In genomic region chr1:62707746-62708123, GRCh38 we compare ENCODE assay signal across 20 cellular contexts. TPM values are rescaled to one million over a fixed set of nuclear protein-coding genes. Genes with fewer than 3 reads are reported as not detected.
DNase-seq lines count a peak whose midpoint lies in the region; ATAC-seq, FAIRE-seq and TF ChIP-seq lines count a peak whose summit lies in the region.
"Had no signal": no experiment of that assay in that cellular context is flagged by ENCODE, and none has a peak within 500 bp of the region (broad histone marks: within the 10 kb centered on the region; RNA-seq: fewer than 3 reads in every experiment).

No MANE protein-coding gene starts in this region.

- H3K36me3 ChIP-seq in HepG2 (replicated peaks in 1 of 2; ENCODE audit: control insufficient read depth in 1 of 2, insufficient read depth in 2 of 2, low read length in 2 of 2) (peaks cover 3 to 11% of the 10 kb centered on the region in 2 experiments; a peak in 4 of 5 replicates), right lobe of liver (no peaks in the 10 kb centered on the region), pancreas (no peaks in the 10 kb centered on the region)
- H3K36me3 ChIP-seq: BLaER1, HAP-1 had no signal

- H3K4me2 ChIP-seq in HepG2 (ENCODE audit: low read depth, low read length) = no peak overlapping the region
- H3K4me2 ChIP-seq: BLaER1 had no signal

- H3K9me3 Mint-ChIP-seq in type B pancreatic cell = no peaks in the 10 kb centered on the region

- no peak overlapping the region for H3K4me3 Mint-ChIP-seq in type B pancreatic cell
- H3K4me3 Mint-ChIP-seq: CD4-positive, CD25-positive, alpha-beta regulatory T cell had no signal

- H3K36me3 Mint-ChIP-seq in type B pancreatic cell = peaks cover 4% of the 10 kb centered on the region
- H3K36me3 Mint-ChIP-seq: CD4-positive, CD25-positive, alpha-beta regulatory T cell had no signal

- TSS peak; percentile 32 for BruUV-seq in HepG2 (replicated peaks; lab: Mats Ljungman, UMichigan)

- CTCF ChIA-PET in HepG2 (lab: Yijun Ruan, JAX; ENCODE audit: low intra/inter-chr PET ratio, low total read pairs) = no interaction called here

- no peak overlapping the region for H2AFZ ChIP-seq in HepG2 (ENCODE audit: low read length)

- H3K4me1 ChIP-seq in HepG2 (ENCODE audit: insufficient read depth, low read length) (0 out of 2 replicates have a peak, but pooled peaks cover 12% of the 10 kb centered on the region), right lobe of liver (no peaks in the 10 kb centered on the region), pancreas (peaks cover 10 to 16% (median 11%) of the 10 kb centered on the region in 3 donors)
- H3K4me1 ChIP-seq: BLaER1, HAP-1 had no signal

- H3K9me3 ChIP-seq in HepG2 (ENCODE audit: low read length) (no peaks in the 10 kb centered on the region), right lobe of liver (no peaks in the 10 kb centered on the region), pancreas (no peaks in the 10 kb centered on the region)
- H3K9me3 ChIP-seq: BLaER1, HAP-1 had no signal

- H3K27ac ChIP-seq in HepG2 (ENCODE audit: extremely low read length, insufficient read depth, low read length) (no peak overlapping the region), right lobe of liver (no peak overlapping the region), pancreas (peak overlapping the region in 1 of 4 donors; percentile 33)
- H3K27ac ChIP-seq: BLaER1 had no signal

- intact Hi-C loops in HepG2 (cut with micrococcal nuclease; ENCODE audit: unreplicated experiment) = no loop called here
- intact Hi-C loops in right lobe of liver (cut with DNase I) = no loop called here
- intact Hi-C loops in left colon (cut with DNase I, micrococcal nuclease) = no loop called here
- intact Hi-C loops in pancreas (cut with DNase I) = no loop called here

- peaks cover 2% of the 10 kb centered on the region for H3K79me2 ChIP-seq in HepG2 (ENCODE audit: insufficient read depth, low read length)

- TF ChIP-seq RAD21 in HepG2 (CRISPR knock-in tag; IDR thresholded peaks at IDR 0.05) = no peak

- no peaks in the 10 kb centered on the region for H3K27me3 ChIP-seq in HepG2 (ENCODE audit: control insufficient read depth in 1 of 2, insufficient read depth in 2 of 2, low read length in 2 of 2)
- no peaks in the 10 kb centered on the region for H3K27me3 ChIP-seq in right lobe of liver
- H3K27me3 ChIP-seq in pancreas = no peaks in the 10 kb centered on the region
- H3K27me3 ChIP-seq: BLaER1 had no signal

- WGBS in HepG2 (ENCODE audit: low lambda C conversion rate) = 95% methylated on average over 2 of the region's 2 CpGs
- WGBS in right lobe of liver (ENCODE audit: insufficient coverage, low coverage, low lambda C conversion rate, missing lambda C conversion rate) = 79% methylated on average over 2 of the region's 2 CpGs
- 40 to 43% methylated on average over 2 of the region's 2 CpGs for WGBS in pancreas, 2 donors

- FAIRE-seq in HepG2 (lab: Jason Lieb, UNC) (no peak), pancreas (lab: Jason Lieb, UNC) (no peak)
- FAIRE-seq: D721Med, GM12892, H1, HTR-8/SVneo had no signal

- H3K4me3 ChIP-seq in HepG2 (replicated peaks in 1 of 3; ENCODE audit: insufficient read depth in 1 of 3, low read depth in 2 of 3, low read length in 3 of 3) (no peak overlapping the region), right lobe of liver (no peak overlapping the region), pancreas (no peak overlapping the region)
- H3K4me3 ChIP-seq: BLaER1, HAP-1 had no signal

- no peak for DNase-seq in HepG2 (ENCODE audit: low spot score)
- no peak for DNase-seq in right lobe of liver
- no peak for DNase-seq in left colon
- DNase-seq in pancreas = no peak
- DNase-seq in type B pancreatic cell (ENCODE audit: extremely low spot score, unreplicated experiment) = no peak
- DNase-seq in NCI-H526 (lab: John Stamatoyannopoulos, UW) = no peak
- DNase-seq in iPS-NIHi7 (ENCODE audit: extremely low spot score) = no peak
- DNase-seq: 8988T; AML-193; CD4-positive, CD25-positive, alpha-beta regulatory T cell; DMS153; DND-41; GDM1 had no signal

- no peaks in the 10 kb centered on the region for H3K27me3 Mint-ChIP-seq in type B pancreatic cell
- H3K27me3 Mint-ChIP-seq: CD4-positive, CD25-positive, alpha-beta regulatory T cell had no signal

- POLR2A ChIA-PET in HepG2 (lab: Yijun Ruan, JAX) = no interaction called here

- no peak overlapping the region for H3K9ac ChIP-seq in HepG2 (ENCODE audit: insufficient read depth, low read depth, low read length)
- H3K9ac ChIP-seq: BLaER1 had no signal

- TF ChIP-seq CTCF in HepG2 (CRISPR knock-in tag; IDR thresholded peaks at IDR 0.05) (no peak), right lobe of liver (IDR thresholded peaks at IDR 0.05) (no peak), pancreas (IDR thresholded peaks at IDR 0.05) (no peak), type B pancreatic cell (conservative IDR thresholded peaks at IDR 0.05) (no peak)

- ATAC-seq in HepG2 (no peak), right lobe of liver (no peak), left colon (peak; percentile 46), pancreas (peak; percentile 55 to 75 (median 67)), GM21381 (IDR thresholded peaks at IDR 0.05; ENCODE audit: unreplicated experiment) (no peak)

- H4K20me1 ChIP-seq in HepG2 (ENCODE audit: insufficient read depth, low read length) = no peaks in the 10 kb centered on the region
- H4K20me1 ChIP-seq: BLaER1 had no signal

- H3K4me1 Mint-ChIP-seq in type B pancreatic cell (ENCODE audit: unreplicated experiment) = no peaks in the 10 kb centered on the region

- in situ Hi-C loops in HepG2 (cut with HindIII; ENCODE audit: extremely low pct_ligation_motif_present, low pct_unique_long_range_greater_than_20kb) = no loop called here

- peak overlapping the region; percentile 31 for H3K27ac Mint-ChIP-seq in type B pancreatic cell
- H3K27ac Mint-ChIP-seq: CD4-positive, CD25-positive, alpha-beta regulatory T cell had no signal

- no peak for TF ChIP-seq EP300 in HepG2 (IDR thresholded peaks at IDR 0.05; ENCODE audit: low read depth in 2 of 2, low read length in 2 of 2)
- no peak for TF ChIP-seq EP300 in HepG2 (CRISPR knock-in tag; IDR thresholded peaks at IDR 0.05; ENCODE audit: borderline replicate concordance)

- TF ChIP-seq POLR2A in HepG2 (IDR thresholded peaks at IDR 0.05; ENCODE audit: insufficient read depth in 1 of 2, low read depth in 2 of 2, low read length in 2 of 2) (no peak), right lobe of liver (IDR thresholded peaks at IDR 0.05) (no peak)

TF ChIP-seq in HepG2, 621 proteins besides CTCF, POLR2A, EP300 and RAD21:
- TF ChIP-seq CC2D1A (CRISPR knock-in tag; IDR thresholded peaks at IDR 0.05) (no peak), CREM (IDR thresholded peaks at IDR 0.05) (no peak), CREM (CRISPR knock-in tag; IDR thresholded peaks at IDR 0.05) (no peak), RFXANK (CRISPR knock-in tag; IDR thresholded peaks at IDR 0.05) (no peak), NKX3-1 (CRISPR knock-in tag; IDR thresholded peaks at IDR 0.05) (no peak), ZNF382 (CRISPR knock-in tag; IDR thresholded peaks at IDR 0.05; ENCODE audit: borderline replicate concordance) (no peak), GZF1 (CRISPR knock-in tag; IDR thresholded peaks at IDR 0.05) (no peak), TFAP4 (IDR thresholded peaks at IDR 0.05; ENCODE audit: borderline replicate concordance, low read depth) (no peak)

RNA-seq across cellular contexts. Expression of gene DOCK7, which starts 19.5 kb away (rescaled TPM):
- total RNA-seq in HepG2 (2016; rRNA removed; fragmentation: Illumina TruSeq; extraction: Trizol) (45.7 and 86.5 TPM in 2 replicates), right lobe of liver (10 to 100 TPM; 14.1 to 28.4 (median 20.1) TPM), left colon (10 to 100 TPM; 31.5 to 33.8 TPM), pancreas (10 to 100 TPM; 12.6 to 22.5 (median 14.3) TPM), type B pancreatic cell (ENCODE audit: low replicate concordance) (49.5 and 61.1 TPM in 2 replicates)
- 46.8 and 74.6 TPM in 2 replicates for total RNA-seq in HepG2 (2016; cell fraction: cytosol; rRNA removed; fragmentation: Illumina TruSeq; extraction: Trizol; ENCODE audit: low read depth)
- 45.2 and 92.2 TPM in 2 replicates for total RNA-seq in HepG2 (2016; cell fraction: insoluble cytoplasmic fraction; rRNA removed; fragmentation: Illumina TruSeq; extraction: Trizol)
- 21.4 and 37.0 TPM in 2 replicates for total RNA-seq in HepG2 (2016; cell fraction: membrane; rRNA removed; fragmentation: Illumina TruSeq; extraction: Trizol)
- 59.1 and 70.9 TPM in 2 replicates for total RNA-seq in HepG2 (2016; cell fraction: nucleus; rRNA removed; fragmentation: Illumina TruSeq; extraction: Trizol)
- polyA plus RNA-seq in HepG2 (2011; rRNA removed) (63.7 and 67.2 TPM in 2 replicates), pancreas (1 to 10 TPM; 4.4 to 6.8 TPM)
- 19.3 and 26.1 TPM in 2 replicates for polyA plus RNA-seq in HepG2 (2011; cell fraction: cytosol; rRNA removed)
- 30.9 and 36.5 TPM in 2 replicates for polyA plus RNA-seq in HepG2 (2011; cell fraction: nucleus; rRNA removed)
- 54.6 and 80.6 TPM in 2 replicates for polyA plus RNA-seq in HepG2 (2012)
- polyA plus RNA-seq in HepG2 (2016; cell fraction: cytosol; fragmentation: Illumina TruSeq; extraction: Trizol; ENCODE audit: low read depth) = 54.4 and 111 TPM in 2 replicates
- 56.4 and 65.2 TPM in 2 replicates for polyA plus RNA-seq in HepG2 (2016; cell fraction: insoluble cytoplasmic fraction; fragmentation: Illumina TruSeq; extraction: Trizol; ENCODE audit: low read depth)
- polyA plus RNA-seq in HepG2 (2016; cell fraction: membrane; fragmentation: Illumina TruSeq; extraction: Trizol; ENCODE audit: low read depth) = 31.9 and 34.2 TPM in 2 replicates
- 38.7 and 80.4 TPM in 2 replicates for polyA plus RNA-seq in HepG2 (2016; cell fraction: nucleus; fragmentation: Illumina TruSeq; extraction: Trizol; ENCODE audit: insufficient read depth, low read depth)
- polyA minus RNA-seq in HepG2 (2011; rRNA and poly(A)+ RNA removed; ENCODE audit: low replicate concordance) = 19.1 and 113 TPM in 2 replicates
- 121 and 128 TPM in 2 replicates for polyA minus RNA-seq in HepG2 (2011; cell fraction: cytosol; rRNA and poly(A)+ RNA removed)
- polyA minus RNA-seq in HepG2 (2011; cell fraction: nucleus; rRNA and poly(A)+ RNA removed) = 289 and 321 TPM in 2 replicates

Comparison
In these comparisons a context has a peak if more than half of its experiments do, and no peak if none do; other contexts are left out.
1. ATAC-seq: peak in left colon (single experiment) and pancreas (4 of 4); none in HepG2 (single experiment), right lobe of liver (0 of 4) and GM21381 (single experiment).